In genomic region chr3:177263615-177264365, GRCh38 we compare ENCODE assay signal across 10 cellular contexts.
DNase-seq lines count a peak whose midpoint lies in the region; ATAC-seq and TF ChIP-seq lines count a peak whose summit lies in the region.
"Had no signal": no experiment of that assay in that cellular context is flagged by ENCODE, and none has a peak within 500 bp of the region (broad histone marks: within the 10 kb centered on the region; RNA-seq: fewer than 3 reads in every experiment).

No MANE protein-coding gene starts in this region.

- no peak overlapping the region for H3K27ac ChIP-seq in esophagus squamous epithelium

- TF ChIP-seq POLR2A in esophagus squamous epithelium (IDR thresholded peaks at IDR 0.05), result no peak

- intact Hi-C loops in esophagus squamous epithelium (cut with DNase I), result no loop called here

- ATAC-seq in GM18873 (IDR thresholded peaks at IDR 0.05; ENCODE audit: low FRiP score, unreplicated experiment) (peak; percentile 55), HG02981 (IDR thresholded peaks at IDR 0.05; ENCODE audit: unreplicated experiment) (peak; percentile 50), GM18858 (IDR thresholded peaks at IDR 0.05; ENCODE audit: unreplicated experiment) (no peak)
- ATAC-seq: activated CD4-positive, alpha-beta T cell treated with anti-CD3 and anti-CD28 coated beads for 36 hours had no signal

- H3K9me3 ChIP-seq in esophagus squamous epithelium, result no peaks in the 10 kb centered on the region

- no peaks in the 10 kb centered on the region for H3K4me1 ChIP-seq in esophagus squamous epithelium

- H3K36me3 ChIP-seq in esophagus squamous epithelium, result no peaks in the 10 kb centered on the region

- no peak overlapping the region for H3K4me3 ChIP-seq in esophagus squamous epithelium

- DNase-seq in amniotic epithelial cell (ENCODE audit: low read depth) (peak; percentile 37), renal cortical epithelial cell (ENCODE audit: low read depth) (peak; percentile 46), T-helper 9 cell (no peak), esophagus squamous epithelium (lab: John Stamatoyannopoulos, UW) (no peak)
- DNase-seq: activated CD4-positive, alpha-beta T cell treated with anti-CD3 and anti-CD28 coated beads for 36 hours; naive B cell; NCI-H748 treated with DMSO at 0.1 percent for 48 hours had no signal

- 68 to 78% methylated on average over 8 of the region's 8 CpGs for WGBS in esophagus squamous epithelium, 2 donors

- TF ChIP-seq CTCF in esophagus squamous epithelium (IDR thresholded peaks at IDR 0.05), result no peak

- H3K27me3 ChIP-seq in esophagus squamous epithelium, result no peaks in the 10 kb centered on the region

Comparison
In these comparisons a context has a peak if more than half of its experiments do, and no peak if none do; other contexts are left out.
1. DNase-seq: peak in amniotic epithelial cell (single experiment) and renal cortical epithelial cell (single experiment); none in T-helper 9 cell (single experiment) and esophagus squamous epithelium (single experiment).